Comparison of ENCODE assay signal across 29 cellular contexts in the genomic region with DNA sequence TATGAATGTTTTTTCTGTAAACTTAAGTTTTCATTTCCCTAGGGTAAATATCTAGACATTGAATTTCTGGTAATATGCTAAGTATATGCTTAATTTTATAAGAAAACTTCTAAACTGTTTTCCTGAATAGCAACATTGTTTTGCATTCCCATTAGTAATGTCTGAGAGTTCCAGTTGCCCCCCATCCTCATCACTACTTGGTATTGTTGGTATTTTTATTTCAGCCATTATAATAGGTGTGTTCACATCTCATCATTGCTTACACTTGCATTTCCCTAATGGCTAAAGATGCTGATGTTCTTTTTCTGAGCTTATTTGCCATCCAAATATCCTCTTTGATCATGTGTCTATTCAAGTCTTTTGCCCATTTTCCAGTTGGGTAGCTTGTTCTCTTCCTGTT.
A peak's percentile ranks its signal among the peaks of the same experiment; 100 is the strongest.
DNase-seq lines count a peak whose midpoint lies in the region; ATAC-seq and TF ChIP-seq lines count a peak whose summit lies in the region.
"Had no signal": no experiment of that assay in that cellular context is flagged by ENCODE, and none has a peak within 500 bp of the region (broad histone marks: within the 10 kb centered on the region; RNA-seq: fewer than 3 reads in every experiment).

No MANE protein-coding gene starts in this region.

- in situ Hi-C loops in Panc1 (cut with HindIII; ENCODE audit: low pct_unique_long_range_greater_than_20kb, low sequenced_read_pairs): no loop called here

- H3K36me3 ChIP-seq in HEK293 (ENCODE audit: control insufficient read depth in 2 of 2, insufficient read depth in 1 of 2, low read length in 2 of 2) (no peaks in the 10 kb centered on the region), Panc1 (ENCODE audit: control insufficient read depth, insufficient read depth, low read length) (no peaks in the 10 kb centered on the region), tibial artery (peaks cover 0 to 5% (median 0%) of the 10 kb centered on the region in 3 donors)
- H3K36me3 ChIP-seq: BE2C, BLaER1 had no signal

- H3K4me1 ChIP-seq in HEK293 (ENCODE audit: control insufficient read depth, insufficient read depth, low read length): no peaks in the 10 kb centered on the region
- peaks cover 14% of the 10 kb centered on the region for H3K4me1 ChIP-seq in Panc1 (ENCODE audit: control insufficient read depth, insufficient read depth, low read length)
- H3K4me1 ChIP-seq in tibial artery: peaks cover 0 to 41% (median 23%) of the 10 kb centered on the region in 4 donors
- H3K4me1 ChIP-seq: BE2C, Caco-2 had no signal

- no peak for TF ChIP-seq CTCF in HEK293 (tag by site-specific recombination; IDR thresholded peaks at IDR 0.05)
- no peak for TF ChIP-seq CTCF in Panc1 (IDR thresholded peaks at IDR 0.05)
- TF ChIP-seq CTCF in tibial artery (IDR thresholded peaks at IDR 0.05): no peak

- TSS peak; percentile 16 for BruUV-seq in Panc1 (replicated peaks; lab: Mats Ljungman, UMichigan)

- intact Hi-C loops in Panc1 (cut with micrococcal nuclease; ENCODE audit: unreplicated experiment) (no loop called here), tibial artery (cut with DNase I; ENCODE audit: low total_unique reads) (no loop called here)

- DNase-seq in Panc1 (ENCODE audit: low read depth, low spot score) (no peak), NCI-H128 (lab: John Stamatoyannopoulos, UW; ENCODE audit: unreplicated experiment) (no peak), tibial artery (no peak)
- DNase-seq: 8988T; ACHN; AML-193; BE2C; C1 segment of cervical spinal cord; Caco-2; Calu3; CD4-positive, alpha-beta memory T cell; CD4-positive, alpha-beta T cell; CD4-positive, CD25-positive, alpha-beta regulatory T cell; CD8-positive, alpha-beta memory T cell; CD8-positive, alpha-beta T cell; COR-L47; DMS 273 treated with DMSO at 0.1 percent for 48 hours; DMS153; DMS53; DMS79; DMS79 treated with DMSO at 0.1 percent for 48 hours; DND-41; EL had no signal

- H3K27me3 ChIP-seq in Panc1 (ENCODE audit: control insufficient read depth, insufficient read depth, low read length) (no peaks in the 10 kb centered on the region), tibial artery (no peaks in the 10 kb centered on the region)
- H3K27me3 ChIP-seq: BE2C; BLaER1; BLaER1 treated with 17β-estradiol and CSF1 and Interleukin-3, amounts not matched to agents 10 nM and 100 nM had no signal

- H3K27ac ChIP-seq in HEK293 (ENCODE audit: extremely low read depth, low read depth, low read length) (no peak overlapping the region), Panc1 (ENCODE audit: low read length) (no peak overlapping the region), tibial artery (no peak overlapping the region)
- H3K27ac ChIP-seq: 22Rv1; A549; BLaER1; BLaER1 treated with 17β-estradiol and CSF1 and Interleukin-3, amounts not matched to agents 10 nM and 100 nM; C4-2B had no signal

- H3K9me3 ChIP-seq in HEK293 (ENCODE audit: control insufficient read depth, insufficient read depth, low read depth, low read length) (no peaks in the 10 kb centered on the region), Panc1 (ENCODE audit: control insufficient read depth, insufficient read depth, low read depth, low read length) (peaks cover 11% of the 10 kb centered on the region; the same call in 1 of the 2 replicates), tibial artery (peaks cover 0 to 10% (median 5%) of the 10 kb centered on the region in 3 donors)
- H3K9me3 ChIP-seq: BE2C had no signal

- CTCF ChIA-PET in HEK293 (lab: Yijun Ruan, JAX): interaction anchor here (0.9 to 1.1 kb wide), 2 partner anchors 17 to 193 kb away, joined by 3 read pairs; no protein-coding TSS in a partner anchor
- CTCF ChIA-PET in Panc1 (lab: Charles Lee): no interaction called here

- POLR2A ChIA-PET in HEK293 (lab: Yijun Ruan, JAX): no interaction called here
- POLR2A ChIA-PET in Panc1 (lab: Charles Lee): no interaction called here

- no peak for ATAC-seq in Panc1
- ATAC-seq: A549; CD8-positive, alpha-beta T cell had no signal

- H3K4me3 ChIP-seq in HEK293 (ENCODE audit: low read depth, low read length) (no peak overlapping the region), Panc1 (ENCODE audit: low read depth in 2 of 2, low read length in 2 of 2) (no peak overlapping the region), tibial artery (no peak overlapping the region)
- H3K4me3 ChIP-seq: A549; BLaER1; BLaER1 treated with 17β-estradiol and CSF1 and Interleukin-3, amounts not matched to agents 10 nM and 100 nM had no signal

TF ChIP-seq in HEK293, 187 proteins besides CTCF, POLR2A, EP300 and RAD21:
- no peak for TF ChIP-seq ZNF416 (tag by site-specific recombination; IDR thresholded peaks at IDR 0.05)
- no peak for TF ChIP-seq ZNF768 (tag by site-specific recombination; IDR thresholded peaks at IDR 0.05)
- TF ChIP-seq ZNF404 (tag by site-specific recombination; IDR thresholded peaks at IDR 0.05): no peak
- no peak for TF ChIP-seq ZBTB8A (tag by site-specific recombination; IDR thresholded peaks at IDR 0.05)
- TF ChIP-seq ZNF184 (tag by site-specific recombination; IDR thresholded peaks at IDR 0.05): peak; percentile 90
